In the genomic region with DNA sequence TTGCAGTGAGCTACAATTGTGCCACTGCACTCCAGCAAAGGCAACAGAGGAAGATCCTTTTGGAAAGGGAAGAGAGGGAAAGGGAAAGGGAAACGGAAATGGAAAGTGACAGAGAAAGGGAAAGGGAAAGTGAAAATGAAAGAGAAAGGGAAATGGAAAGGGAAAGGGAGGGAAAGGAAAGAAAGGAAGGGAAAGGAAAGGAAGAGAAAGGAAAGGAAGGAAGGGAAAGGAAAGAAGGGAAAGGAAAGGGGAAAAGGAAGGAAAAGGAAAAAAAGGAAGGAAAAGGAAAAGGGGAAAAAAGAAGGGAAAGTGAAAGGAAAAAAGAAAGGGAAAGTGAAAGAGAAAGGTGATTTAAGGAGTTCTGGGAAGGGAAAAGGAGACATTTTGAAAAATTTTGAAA, we compare ENCODE assay signal across 1 cellular context.
TF ChIP-seq lines count a peak whose summit lies in the region.

No MANE protein-coding gene starts in this region.

TF ChIP-seq in K562, 482 proteins besides CTCF, POLR2A, EP300 and RAD21 (continued from another document):
- TF ChIP-seq, protein P1, sequence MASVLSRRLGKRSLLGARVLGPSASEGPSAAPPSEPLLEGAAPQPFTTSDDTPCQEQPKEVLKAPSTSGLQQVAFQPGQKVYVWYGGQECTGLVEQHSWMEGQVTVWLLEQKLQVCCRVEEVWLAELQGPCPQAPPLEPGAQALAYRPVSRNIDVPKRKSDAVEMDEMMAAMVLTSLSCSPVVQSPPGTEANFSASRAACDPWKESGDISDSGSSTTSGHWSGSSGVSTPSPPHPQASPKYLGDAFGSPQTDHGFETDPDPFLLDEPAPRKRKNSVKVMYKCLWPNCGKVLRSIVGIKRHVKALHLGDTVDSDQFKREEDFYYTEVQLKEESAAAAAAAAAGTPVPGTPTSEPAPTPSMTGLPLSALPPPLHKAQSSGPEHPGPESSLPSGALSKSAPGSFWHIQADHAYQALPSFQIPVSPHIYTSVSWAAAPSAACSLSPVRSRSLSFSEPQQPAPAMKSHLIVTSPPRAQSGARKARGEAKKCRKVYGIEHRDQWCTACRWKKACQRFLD (CRISPR knock-in tag; IDR thresholded peaks at IDR 0.05) = no peak
- TF ChIP-seq, protein P2, sequence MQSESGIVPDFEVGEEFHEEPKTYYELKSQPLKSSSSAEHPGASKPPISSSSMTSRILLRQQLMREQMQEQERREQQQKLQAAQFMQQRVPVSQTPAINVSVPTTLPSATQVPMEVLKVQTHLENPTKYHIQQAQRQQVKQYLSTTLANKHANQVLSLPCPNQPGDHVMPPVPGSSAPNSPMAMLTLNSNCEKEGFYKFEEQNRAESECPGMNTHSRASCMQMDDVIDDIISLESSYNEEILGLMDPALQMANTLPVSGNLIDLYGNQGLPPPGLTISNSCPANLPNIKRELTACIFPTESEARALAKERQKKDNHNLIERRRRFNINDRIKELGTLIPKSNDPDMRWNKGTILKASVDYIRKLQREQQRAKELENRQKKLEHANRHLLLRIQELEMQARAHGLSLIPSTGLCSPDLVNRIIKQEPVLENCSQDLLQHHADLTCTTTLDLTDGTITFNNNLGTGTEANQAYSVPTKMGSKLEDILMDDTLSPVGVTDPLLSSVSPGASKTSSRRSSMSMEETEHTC (IDR thresholded peaks at IDR 0.05) = no peak
- no peak for TF ChIP-seq CAMTA2 (CRISPR knock-in tag; conservative IDR thresholded peaks at IDR 0.05)
- TF ChIP-seq MEF2D (tag; conservative IDR thresholded peaks at IDR 0.05; ENCODE audit: low read depth) = peak; percentile 90
- TF ChIP-seq EP400 (IDR thresholded peaks at IDR 0.05) = no peak; the same call in 1 of the 2 replicates
- TF ChIP-seq SRSF1 (IDR thresholded peaks at IDR 0.05; ENCODE audit: low read depth, low read length) = no peak
- no peak for TF ChIP-seq EGR1 (conservative IDR thresholded peaks at IDR 0.05)
- TF ChIP-seq TBP (optimal IDR thresholded peaks at IDR 0.05; ENCODE audit: low read depth, low read length) = no peak
- TF ChIP-seq, protein P3, sequence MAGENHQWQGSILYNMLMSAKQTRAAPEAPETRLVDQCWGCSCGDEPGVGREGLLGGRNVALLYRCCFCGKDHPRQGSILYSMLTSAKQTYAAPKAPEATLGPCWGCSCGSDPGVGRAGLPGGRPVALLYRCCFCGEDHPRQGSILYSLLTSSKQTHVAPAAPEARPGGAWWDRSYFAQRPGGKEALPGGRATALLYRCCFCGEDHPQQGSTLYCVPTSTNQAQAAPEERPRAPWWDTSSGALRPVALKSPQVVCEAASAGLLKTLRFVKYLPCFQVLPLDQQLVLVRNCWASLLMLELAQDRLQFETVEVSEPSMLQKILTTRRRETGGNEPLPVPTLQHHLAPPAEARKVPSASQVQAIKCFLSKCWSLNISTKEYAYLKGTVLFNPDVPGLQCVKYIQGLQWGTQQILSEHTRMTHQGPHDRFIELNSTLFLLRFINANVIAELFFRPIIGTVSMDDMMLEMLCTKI (IDR thresholded peaks at IDR 0.05; ENCODE audit: partially characterized antibody) = no peak
- TF ChIP-seq, protein P4, sequence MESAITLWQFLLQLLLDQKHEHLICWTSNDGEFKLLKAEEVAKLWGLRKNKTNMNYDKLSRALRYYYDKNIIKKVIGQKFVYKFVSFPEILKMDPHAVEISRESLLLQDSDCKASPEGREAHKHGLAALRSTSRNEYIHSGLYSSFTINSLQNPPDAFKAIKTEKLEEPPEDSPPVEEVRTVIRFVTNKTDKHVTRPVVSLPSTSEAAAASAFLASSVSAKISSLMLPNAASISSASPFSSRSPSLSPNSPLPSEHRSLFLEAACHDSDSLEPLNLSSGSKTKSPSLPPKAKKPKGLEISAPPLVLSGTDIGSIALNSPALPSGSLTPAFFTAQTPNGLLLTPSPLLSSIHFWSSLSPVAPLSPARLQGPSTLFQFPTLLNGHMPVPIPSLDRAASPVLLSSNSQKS (CRISPR knock-in tag; IDR thresholded peaks at IDR 0.05) = no peak
- TF ChIP-seq HSF4 (CRISPR knock-in tag; IDR thresholded peaks at IDR 0.05; ENCODE audit: borderline replicate concordance) = no peak
- TF ChIP-seq SRSF7 (optimal IDR thresholded peaks at IDR 0.05; ENCODE audit: low read depth, low read length) = no peak
- TF ChIP-seq, protein P5, sequence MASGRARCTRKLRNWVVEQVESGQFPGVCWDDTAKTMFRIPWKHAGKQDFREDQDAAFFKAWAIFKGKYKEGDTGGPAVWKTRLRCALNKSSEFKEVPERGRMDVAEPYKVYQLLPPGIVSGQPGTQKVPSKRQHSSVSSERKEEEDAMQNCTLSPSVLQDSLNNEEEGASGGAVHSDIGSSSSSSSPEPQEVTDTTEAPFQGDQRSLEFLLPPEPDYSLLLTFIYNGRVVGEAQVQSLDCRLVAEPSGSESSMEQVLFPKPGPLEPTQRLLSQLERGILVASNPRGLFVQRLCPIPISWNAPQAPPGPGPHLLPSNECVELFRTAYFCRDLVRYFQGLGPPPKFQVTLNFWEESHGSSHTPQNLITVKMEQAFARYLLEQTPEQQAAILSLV (tag; IDR thresholded peaks at IDR 0.05) = peak; percentile 92
- TF ChIP-seq MAFF (IDR thresholded peaks at IDR 0.05; ENCODE audit: low read length) = no peak
- TF ChIP-seq, protein P6, sequence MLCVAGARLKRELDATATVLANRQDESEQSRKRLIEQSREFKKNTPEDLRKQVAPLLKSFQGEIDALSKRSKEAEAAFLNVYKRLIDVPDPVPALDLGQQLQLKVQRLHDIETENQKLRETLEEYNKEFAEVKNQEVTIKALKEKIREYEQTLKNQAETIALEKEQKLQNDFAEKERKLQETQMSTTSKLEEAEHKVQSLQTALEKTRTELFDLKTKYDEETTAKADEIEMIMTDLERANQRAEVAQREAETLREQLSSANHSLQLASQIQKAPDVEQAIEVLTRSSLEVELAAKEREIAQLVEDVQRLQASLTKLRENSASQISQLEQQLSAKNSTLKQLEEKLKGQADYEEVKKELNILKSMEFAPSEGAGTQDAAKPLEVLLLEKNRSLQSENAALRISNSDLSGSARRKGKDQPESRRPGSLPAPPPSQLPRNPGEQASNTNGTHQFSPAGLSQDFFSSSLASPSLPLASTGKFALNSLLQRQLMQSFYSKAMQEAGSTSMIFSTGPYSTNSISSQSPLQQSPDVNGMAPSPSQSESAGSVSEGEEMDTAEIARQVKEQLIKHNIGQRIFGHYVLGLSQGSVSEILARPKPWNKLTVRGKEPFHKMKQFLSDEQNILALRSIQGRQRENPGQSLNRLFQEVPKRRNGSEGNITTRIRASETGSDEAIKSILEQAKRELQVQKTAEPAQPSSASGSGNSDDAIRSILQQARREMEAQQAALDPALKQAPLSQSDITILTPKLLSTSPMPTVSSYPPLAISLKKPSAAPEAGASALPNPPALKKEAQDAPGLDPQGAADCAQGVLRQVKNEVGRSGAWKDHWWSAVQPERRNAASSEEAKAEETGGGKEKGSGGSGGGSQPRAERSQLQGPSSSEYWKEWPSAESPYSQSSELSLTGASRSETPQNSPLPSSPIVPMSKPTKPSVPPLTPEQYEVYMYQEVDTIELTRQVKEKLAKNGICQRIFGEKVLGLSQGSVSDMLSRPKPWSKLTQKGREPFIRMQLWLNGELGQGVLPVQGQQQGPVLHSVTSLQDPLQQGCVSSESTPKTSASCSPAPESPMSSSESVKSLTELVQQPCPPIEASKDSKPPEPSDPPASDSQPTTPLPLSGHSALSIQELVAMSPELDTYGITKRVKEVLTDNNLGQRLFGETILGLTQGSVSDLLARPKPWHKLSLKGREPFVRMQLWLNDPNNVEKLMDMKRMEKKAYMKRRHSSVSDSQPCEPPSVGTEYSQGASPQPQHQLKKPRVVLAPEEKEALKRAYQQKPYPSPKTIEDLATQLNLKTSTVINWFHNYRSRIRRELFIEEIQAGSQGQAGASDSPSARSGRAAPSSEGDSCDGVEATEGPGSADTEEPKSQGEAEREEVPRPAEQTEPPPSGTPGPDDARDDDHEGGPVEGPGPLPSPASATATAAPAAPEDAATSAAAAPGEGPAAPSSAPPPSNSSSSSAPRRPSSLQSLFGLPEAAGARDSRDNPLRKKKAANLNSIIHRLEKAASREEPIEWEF (CRISPR knock-in tag; IDR thresholded peaks at IDR 0.05) = no peak
- no peak for TF ChIP-seq ZNF232 (CRISPR knock-in tag; IDR thresholded peaks at IDR 0.05)
- TF ChIP-seq, protein P7, sequence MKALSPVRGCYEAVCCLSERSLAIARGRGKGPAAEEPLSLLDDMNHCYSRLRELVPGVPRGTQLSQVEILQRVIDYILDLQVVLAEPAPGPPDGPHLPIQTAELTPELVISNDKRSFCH (CRISPR knock-in tag; IDR thresholded peaks at IDR 0.05) = no peak
- TF ChIP-seq, protein P7 (tag; IDR thresholded peaks at IDR 0.05) = no peak
- no peak for TF ChIP-seq ZNF41 (CRISPR knock-in tag; conservative IDR thresholded peaks at IDR 0.05)
- TF ChIP-seq, protein P8, sequence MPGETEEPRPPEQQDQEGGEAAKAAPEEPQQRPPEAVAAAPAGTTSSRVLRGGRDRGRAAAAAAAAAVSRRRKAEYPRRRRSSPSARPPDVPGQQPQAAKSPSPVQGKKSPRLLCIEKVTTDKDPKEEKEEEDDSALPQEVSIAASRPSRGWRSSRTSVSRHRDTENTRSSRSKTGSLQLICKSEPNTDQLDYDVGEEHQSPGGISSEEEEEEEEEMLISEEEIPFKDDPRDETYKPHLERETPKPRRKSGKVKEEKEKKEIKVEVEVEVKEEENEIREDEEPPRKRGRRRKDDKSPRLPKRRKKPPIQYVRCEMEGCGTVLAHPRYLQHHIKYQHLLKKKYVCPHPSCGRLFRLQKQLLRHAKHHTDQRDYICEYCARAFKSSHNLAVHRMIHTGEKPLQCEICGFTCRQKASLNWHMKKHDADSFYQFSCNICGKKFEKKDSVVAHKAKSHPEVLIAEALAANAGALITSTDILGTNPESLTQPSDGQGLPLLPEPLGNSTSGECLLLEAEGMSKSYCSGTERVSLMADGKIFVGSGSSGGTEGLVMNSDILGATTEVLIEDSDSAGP (CRISPR knock-in tag; IDR thresholded peaks at IDR 0.05) = no peak
- TF ChIP-seq HDAC6 (IDR thresholded peaks at IDR 0.05; ENCODE audit: low read depth, low read length) = no peak
- peak; percentile 86; the same call in 1 of the 2 replicates for TF ChIP-seq SMARCE1 (IDR thresholded peaks at IDR 0.05)
- TF ChIP-seq NR3C1 (CRISPR knock-in tag; IDR thresholded peaks at IDR 0.05) = no peak
- TF ChIP-seq BMI1 (IDR thresholded peaks at IDR 0.05; ENCODE audit: low read length) = no peak
- no peak for TF ChIP-seq SETDB1 (IDR thresholded peaks at IDR 0.05; ENCODE audit: low read length)
- peak; percentile 41; the same call in 1 of the 2 replicates for TF ChIP-seq SUPT5H (IDR thresholded peaks at IDR 0.05)
- TF ChIP-seq, protein P9, sequence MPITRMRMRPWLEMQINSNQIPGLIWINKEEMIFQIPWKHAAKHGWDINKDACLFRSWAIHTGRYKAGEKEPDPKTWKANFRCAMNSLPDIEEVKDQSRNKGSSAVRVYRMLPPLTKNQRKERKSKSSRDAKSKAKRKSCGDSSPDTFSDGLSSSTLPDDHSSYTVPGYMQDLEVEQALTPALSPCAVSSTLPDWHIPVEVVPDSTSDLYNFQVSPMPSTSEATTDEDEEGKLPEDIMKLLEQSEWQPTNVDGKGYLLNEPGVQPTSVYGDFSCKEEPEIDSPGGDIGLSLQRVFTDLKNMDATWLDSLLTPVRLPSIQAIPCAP (CRISPR knock-in tag; IDR thresholded peaks at IDR 0.05; ENCODE audit: borderline replicate concordance) = peak; percentile 30; the same call in 1 of the 2 replicates
- no peak for TF ChIP-seq ZNF431 (CRISPR knock-in tag; IDR thresholded peaks at IDR 0.05)
- TF ChIP-seq, protein P10, sequence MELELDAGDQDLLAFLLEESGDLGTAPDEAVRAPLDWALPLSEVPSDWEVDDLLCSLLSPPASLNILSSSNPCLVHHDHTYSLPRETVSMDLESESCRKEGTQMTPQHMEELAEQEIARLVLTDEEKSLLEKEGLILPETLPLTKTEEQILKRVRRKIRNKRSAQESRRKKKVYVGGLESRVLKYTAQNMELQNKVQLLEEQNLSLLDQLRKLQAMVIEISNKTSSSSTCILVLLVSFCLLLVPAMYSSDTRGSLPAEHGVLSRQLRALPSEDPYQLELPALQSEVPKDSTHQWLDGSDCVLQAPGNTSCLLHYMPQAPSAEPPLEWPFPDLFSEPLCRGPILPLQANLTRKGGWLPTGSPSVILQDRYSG (tag; conservative IDR thresholded peaks at IDR 0.05; ENCODE audit: low read depth) = no peak
- TF ChIP-seq ZFP36 (IDR thresholded peaks at IDR 0.05; ENCODE audit: low read depth, low read length, partially characterized antibody) = no peak
- TF ChIP-seq, protein P11, sequence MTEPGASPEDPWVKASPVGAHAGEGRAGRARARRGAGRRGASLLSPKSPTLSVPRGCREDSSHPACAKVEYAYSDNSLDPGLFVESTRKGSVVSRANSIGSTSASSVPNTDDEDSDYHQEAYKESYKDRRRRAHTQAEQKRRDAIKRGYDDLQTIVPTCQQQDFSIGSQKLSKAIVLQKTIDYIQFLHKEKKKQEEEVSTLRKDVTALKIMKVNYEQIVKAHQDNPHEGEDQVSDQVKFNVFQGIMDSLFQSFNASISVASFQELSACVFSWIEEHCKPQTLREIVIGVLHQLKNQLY (CRISPR knock-in tag; conservative IDR thresholded peaks at IDR 0.05) = no peak
- TF ChIP-seq ZNF354B (CRISPR knock-in tag; IDR thresholded peaks at IDR 0.05) = no peak
- no peak for TF ChIP-seq MED1 (CRISPR knock-in tag; IDR thresholded peaks at IDR 0.05; ENCODE audit: borderline replicate concordance)
- no peak for TF ChIP-seq ADNP (tag; IDR thresholded peaks at IDR 0.05)
- TF ChIP-seq GTF2E2 (tag; IDR thresholded peaks at IDR 0.05) = no peak
- TF ChIP-seq, protein P12, sequence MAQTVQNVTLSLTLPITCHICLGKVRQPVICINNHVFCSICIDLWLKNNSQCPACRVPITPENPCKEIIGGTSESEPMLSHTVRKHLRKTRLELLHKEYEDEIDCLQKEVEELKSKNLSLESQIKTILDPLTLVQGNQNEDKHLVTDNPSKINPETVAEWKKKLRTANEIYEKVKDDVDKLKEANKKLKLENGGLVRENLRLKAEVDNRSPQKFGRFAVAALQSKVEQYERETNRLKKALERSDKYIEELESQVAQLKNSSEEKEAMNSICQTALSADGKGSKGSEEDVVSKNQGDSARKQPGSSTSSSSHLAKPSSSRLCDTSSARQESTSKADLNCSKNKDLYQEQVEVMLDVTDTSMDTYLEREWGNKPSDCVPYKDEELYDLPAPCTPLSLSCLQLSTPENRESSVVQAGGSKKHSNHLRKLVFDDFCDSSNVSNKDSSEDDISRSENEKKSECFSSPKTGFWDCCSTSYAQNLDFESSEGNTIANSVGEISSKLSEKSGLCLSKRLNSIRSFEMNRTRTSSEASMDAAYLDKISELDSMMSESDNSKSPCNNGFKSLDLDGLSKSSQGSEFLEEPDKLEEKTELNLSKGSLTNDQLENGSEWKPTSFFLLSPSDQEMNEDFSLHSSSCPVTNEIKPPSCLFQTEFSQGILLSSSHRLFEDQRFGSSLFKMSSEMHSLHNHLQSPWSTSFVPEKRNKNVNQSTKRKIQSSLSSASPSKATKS (CRISPR knock-in tag; IDR thresholded peaks at IDR 0.05) = no peak
- no peak for TF ChIP-seq RHOXF2B (CRISPR knock-in tag; conservative IDR thresholded peaks at IDR 0.05)
- no peak for TF ChIP-seq DMBX1 (CRISPR knock-in tag; IDR thresholded peaks at IDR 0.05; ENCODE audit: borderline replicate concordance)
TF ChIP-seq in K562: peak in this region for 110.
